In the genomic region with DNA sequence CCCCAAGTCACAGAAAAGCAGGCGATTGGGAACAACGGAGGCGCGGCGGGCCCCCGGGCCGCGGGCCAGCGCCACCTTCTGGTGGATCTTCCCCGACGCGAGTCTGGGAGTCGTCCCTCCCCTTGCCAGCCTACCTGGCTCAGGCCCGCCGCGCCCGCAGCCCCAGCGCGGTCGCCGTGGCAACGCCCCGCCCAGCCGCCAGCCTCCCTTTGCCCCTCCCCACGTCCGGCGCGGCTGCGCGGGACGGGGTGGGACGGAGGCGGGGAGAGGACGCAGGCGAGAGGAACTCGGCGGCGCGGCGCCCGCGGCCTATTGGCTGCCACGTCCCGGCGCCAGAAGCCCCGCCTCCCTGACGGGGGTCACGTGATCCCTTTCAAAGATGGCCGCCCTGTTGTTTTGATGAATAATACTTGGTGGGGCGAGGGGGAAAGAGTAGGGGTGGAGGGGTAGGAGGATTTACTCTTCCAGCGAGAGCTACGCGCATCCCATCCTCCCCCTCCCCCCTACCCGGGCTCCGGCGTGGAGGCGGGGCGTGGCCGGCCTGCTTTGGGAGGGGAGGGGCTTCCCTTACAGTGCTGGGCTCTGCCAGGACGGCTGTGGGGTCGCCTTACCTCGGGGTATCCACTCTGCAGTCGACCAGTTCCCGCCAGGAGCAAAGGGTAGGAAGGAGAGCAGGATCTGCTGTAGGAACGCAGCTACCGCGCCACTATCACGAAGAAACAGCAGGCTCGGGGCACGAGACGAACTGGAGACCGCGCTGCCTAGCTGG, we compare ENCODE assay signal across 1 cellular context.
A peak's percentile ranks its signal among the peaks of the same experiment; 100 is the strongest.
TF ChIP-seq lines count a peak whose summit lies in the region.

Gene UBE4B, plus strand, starts transcription at position 369 of the 769 bp plus-strand sequence. CDS start 713 bp downstream, outside the sequence.

TF ChIP-seq in K562, 482 proteins besides CTCF, POLR2A, EP300 and RAD21 (continued from another document and continues in another):
- TF ChIP-seq, protein P1, sequence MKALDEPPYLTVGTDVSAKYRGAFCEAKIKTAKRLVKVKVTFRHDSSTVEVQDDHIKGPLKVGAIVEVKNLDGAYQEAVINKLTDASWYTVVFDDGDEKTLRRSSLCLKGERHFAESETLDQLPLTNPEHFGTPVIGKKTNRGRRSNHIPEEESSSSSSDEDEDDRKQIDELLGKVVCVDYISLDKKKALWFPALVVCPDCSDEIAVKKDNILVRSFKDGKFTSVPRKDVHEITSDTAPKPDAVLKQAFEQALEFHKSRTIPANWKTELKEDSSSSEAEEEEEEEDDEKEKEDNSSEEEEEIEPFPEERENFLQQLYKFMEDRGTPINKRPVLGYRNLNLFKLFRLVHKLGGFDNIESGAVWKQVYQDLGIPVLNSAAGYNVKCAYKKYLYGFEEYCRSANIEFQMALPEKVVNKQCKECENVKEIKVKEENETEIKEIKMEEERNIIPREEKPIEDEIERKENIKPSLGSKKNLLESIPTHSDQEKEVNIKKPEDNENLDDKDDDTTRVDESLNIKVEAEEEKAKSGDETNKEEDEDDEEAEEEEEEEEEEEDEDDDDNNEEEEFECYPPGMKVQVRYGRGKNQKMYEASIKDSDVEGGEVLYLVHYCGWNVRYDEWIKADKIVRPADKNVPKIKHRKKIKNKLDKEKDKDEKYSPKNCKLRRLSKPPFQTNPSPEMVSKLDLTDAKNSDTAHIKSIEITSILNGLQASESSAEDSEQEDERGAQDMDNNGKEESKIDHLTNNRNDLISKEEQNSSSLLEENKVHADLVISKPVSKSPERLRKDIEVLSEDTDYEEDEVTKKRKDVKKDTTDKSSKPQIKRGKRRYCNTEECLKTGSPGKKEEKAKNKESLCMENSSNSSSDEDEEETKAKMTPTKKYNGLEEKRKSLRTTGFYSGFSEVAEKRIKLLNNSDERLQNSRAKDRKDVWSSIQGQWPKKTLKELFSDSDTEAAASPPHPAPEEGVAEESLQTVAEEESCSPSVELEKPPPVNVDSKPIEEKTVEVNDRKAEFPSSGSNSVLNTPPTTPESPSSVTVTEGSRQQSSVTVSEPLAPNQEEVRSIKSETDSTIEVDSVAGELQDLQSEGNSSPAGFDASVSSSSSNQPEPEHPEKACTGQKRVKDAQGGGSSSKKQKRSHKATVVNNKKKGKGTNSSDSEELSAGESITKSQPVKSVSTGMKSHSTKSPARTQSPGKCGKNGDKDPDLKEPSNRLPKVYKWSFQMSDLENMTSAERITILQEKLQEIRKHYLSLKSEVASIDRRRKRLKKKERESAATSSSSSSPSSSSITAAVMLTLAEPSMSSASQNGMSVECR (CRISPR knock-in tag; IDR thresholded peaks at IDR 0.05): peak; percentile 65; the same call in 1 of the 2 replicates
- peak; percentile 65; the same call in 1 of the 2 replicates for TF ChIP-seq CREM (IDR thresholded peaks at IDR 0.05; ENCODE audit: low read depth)
- TF ChIP-seq RNF2 (IDR thresholded peaks at IDR 0.05): no peak
- TF ChIP-seq, protein P2, sequence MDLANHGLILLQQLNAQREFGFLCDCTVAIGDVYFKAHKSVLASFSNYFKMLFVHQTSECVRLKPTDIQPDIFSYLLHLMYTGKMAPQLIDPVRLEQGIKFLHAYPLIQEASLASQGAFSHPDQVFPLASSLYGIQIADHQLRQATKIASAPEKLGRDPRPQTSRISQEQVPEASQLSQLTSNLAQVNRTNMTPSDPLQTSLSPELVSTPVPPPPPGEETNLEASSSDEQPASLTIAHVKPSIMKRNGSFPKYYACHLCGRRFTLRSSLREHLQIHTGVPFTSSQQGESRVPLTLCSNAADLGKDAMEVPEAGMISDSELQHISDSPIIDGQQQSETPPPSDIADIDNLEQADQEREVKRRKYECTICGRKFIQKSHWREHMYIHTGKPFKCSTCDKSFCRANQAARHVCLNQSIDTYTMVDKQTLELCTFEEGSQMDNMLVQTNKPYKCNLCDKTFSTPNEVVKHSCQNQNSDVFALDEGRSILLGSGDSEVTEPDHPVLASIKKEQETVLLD (IDR thresholded peaks at IDR 0.05): peak; percentile 66
- no peak for TF ChIP-seq ZNF143 (CRISPR knock-in tag; IDR thresholded peaks at IDR 0.05)
- TF ChIP-seq FOXO4 (CRISPR knock-in tag; IDR thresholded peaks at IDR 0.05): no peak
- TF ChIP-seq XRCC4 (IDR thresholded peaks at IDR 0.05; ENCODE audit: extremely low read depth, insufficient read depth, insufficient read length): no peak
- TF ChIP-seq ARID2 (IDR thresholded peaks at IDR 0.05): no peak
- TF ChIP-seq ATF1 (CRISPR knock-in tag; IDR thresholded peaks at IDR 0.05): no peak
- TF ChIP-seq ATF1 (tag; IDR thresholded peaks at IDR 0.05): peak; percentile 78
- TF ChIP-seq MGA (IDR thresholded peaks at IDR 0.05): no peak
- TF ChIP-seq, protein P3, sequence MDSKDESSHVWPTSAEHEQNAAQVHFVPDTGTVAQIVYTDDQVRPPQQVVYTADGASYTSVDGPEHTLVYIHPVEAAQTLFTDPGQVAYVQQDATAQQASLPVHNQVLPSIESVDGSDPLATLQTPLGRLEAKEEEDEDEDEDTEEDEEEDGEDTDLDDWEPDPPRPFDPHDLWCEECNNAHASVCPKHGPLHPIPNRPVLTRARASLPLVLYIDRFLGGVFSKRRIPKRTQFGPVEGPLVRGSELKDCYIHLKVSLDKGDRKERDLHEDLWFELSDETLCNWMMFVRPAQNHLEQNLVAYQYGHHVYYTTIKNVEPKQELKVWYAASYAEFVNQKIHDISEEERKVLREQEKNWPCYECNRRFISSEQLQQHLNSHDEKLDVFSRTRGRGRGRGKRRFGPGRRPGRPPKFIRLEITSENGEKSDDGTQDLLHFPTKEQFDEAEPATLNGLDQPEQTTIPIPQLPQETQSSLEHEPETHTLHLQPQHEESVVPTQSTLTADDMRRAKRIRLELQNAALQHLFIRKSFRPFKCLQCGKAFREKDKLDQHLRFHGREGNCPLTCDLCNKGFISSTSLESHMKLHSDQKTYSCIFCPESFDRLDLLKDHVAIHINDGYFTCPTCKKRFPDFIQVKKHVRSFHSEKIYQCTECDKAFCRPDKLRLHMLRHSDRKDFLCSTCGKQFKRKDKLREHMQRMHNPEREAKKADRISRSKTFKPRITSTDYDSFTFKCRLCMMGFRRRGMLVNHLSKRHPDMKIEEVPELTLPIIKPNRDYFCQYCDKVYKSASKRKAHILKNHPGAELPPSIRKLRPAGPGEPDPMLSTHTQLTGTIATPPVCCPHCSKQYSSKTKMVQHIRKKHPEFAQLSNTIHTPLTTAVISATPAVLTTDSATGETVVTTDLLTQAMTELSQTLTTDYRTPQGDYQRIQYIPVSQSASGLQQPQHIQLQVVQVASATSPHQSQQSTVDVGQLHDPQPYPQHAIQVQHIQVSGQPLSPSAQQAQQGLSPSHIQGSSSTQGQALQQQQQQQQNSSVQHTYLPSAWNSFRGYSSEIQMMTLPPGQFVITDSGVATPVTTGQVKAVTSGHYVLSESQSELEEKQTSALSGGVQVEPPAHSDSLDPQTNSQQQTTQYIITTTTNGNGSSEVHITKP (IDR thresholded peaks at IDR 0.05; ENCODE audit: partially characterized antibody): peak; percentile 32
- peak; percentile 63; the same call in 1 of the 2 replicates for TF ChIP-seq ZNF444 (CRISPR knock-in tag; IDR thresholded peaks at IDR 0.05)
- peak; percentile 22; the same call in 1 of the 2 replicates for TF ChIP-seq ZNF324 (CRISPR knock-in tag; IDR thresholded peaks at IDR 0.05)
- TF ChIP-seq NUFIP1 (IDR thresholded peaks at IDR 0.05; ENCODE audit: partially characterized antibody): no peak
- TF ChIP-seq TAF1 (IDR thresholded peaks at IDR 0.05; ENCODE audit: control insufficient read depth, extremely low read depth, insufficient read depth, low read length, severe bottlenecking): peak; percentile 90
- no peak for TF ChIP-seq ESRRB (CRISPR knock-in tag; IDR thresholded peaks at IDR 0.05; ENCODE audit: borderline replicate concordance)
- TF ChIP-seq EZH2 (IDR thresholded peaks at IDR 0.05; ENCODE audit: borderline replicate concordance, low read depth, low read length): no peak
- TF ChIP-seq ZNF445 (CRISPR knock-in tag; IDR thresholded peaks at IDR 0.05; ENCODE audit: low read depth): no peak
- TF ChIP-seq, protein P4, sequence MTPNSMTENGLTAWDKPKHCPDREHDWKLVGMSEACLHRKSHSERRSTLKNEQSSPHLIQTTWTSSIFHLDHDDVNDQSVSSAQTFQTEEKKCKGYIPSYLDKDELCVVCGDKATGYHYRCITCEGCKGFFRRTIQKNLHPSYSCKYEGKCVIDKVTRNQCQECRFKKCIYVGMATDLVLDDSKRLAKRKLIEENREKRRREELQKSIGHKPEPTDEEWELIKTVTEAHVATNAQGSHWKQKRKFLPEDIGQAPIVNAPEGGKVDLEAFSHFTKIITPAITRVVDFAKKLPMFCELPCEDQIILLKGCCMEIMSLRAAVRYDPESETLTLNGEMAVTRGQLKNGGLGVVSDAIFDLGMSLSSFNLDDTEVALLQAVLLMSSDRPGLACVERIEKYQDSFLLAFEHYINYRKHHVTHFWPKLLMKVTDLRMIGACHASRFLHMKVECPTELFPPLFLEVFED (CRISPR knock-in tag; conservative IDR thresholded peaks at IDR 0.05): peak; percentile 55; the same call in 1 of the 2 replicates
- no peak for TF ChIP-seq CHD4 (IDR thresholded peaks at IDR 0.05; ENCODE audit: insufficient read depth, insufficient replicate concordance, low read depth, low read length, poor library complexity, severe bottlenecking)
- TF ChIP-seq RFX7 (CRISPR knock-in tag; IDR thresholded peaks at IDR 0.05): no peak
- TF ChIP-seq STAG1 (CRISPR knock-in tag; IDR thresholded peaks at IDR 0.05; ENCODE audit: borderline replicate concordance): no peak
- no peak for TF ChIP-seq JUNB (CRISPR knock-in tag; conservative IDR thresholded peaks at IDR 0.05)
- no peak for TF ChIP-seq NCOR1 (IDR thresholded peaks at IDR 0.05)
- no peak for TF ChIP-seq POLR3G (IDR thresholded peaks at IDR 0.05; ENCODE audit: extremely low read depth, insufficient read length, insufficient replicate concordance)
- TF ChIP-seq CSDE1 (IDR thresholded peaks at IDR 0.05): peak in 1 of 2 experiments; percentile 81; a peak in 1 of 4 replicates
